Comparison of ENCODE assay signal across 11 cellular contexts in the genomic region with DNA sequence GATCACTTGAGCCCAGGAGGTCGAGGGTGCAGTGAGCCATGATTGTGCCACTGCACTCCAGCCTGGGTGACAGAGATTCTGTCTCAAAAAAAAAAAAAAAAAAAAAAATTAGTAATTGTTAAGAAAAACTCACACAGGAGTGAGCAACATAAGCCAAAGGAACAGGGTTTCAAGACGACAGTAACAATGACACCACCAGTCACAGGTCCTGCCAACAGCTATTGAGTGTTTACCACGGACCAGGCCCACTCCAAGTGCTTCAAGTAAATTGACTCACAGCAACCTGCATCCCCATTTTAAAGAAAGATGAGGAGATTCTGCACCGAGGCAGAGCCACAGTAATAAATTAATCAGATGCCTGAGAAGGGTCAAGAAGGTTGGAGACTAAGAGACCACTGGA.
"Had no signal": no experiment of that assay in that cellular context is flagged by ENCODE, and none has a peak within 500 bp of the region (broad histone marks: within the 10 kb centered on the region; RNA-seq: fewer than 3 reads in every experiment).

No MANE protein-coding gene starts in this region.

- H3K27ac Mint-ChIP-seq: activated CD4-positive, alpha-beta T cell treated with anti-CD3 and anti-CD28 coated beads, Interleukin-2, amount 10 ng/mL, durations not matched to agents 7 days and 5 days; activated naive CD8-positive, alpha-beta T cell; immature natural killer cell; stimulated activated naive B cell treated with anti-CD40 and anti-IgM and Interleukin-4, amounts not matched to agents 10 μg/mL and 1 μg/mL and 100 μg/mL, for 72 hours had no signal

- H3K4me1 ChIP-seq: body of pancreas, pancreas had no signal

- H3K27me3 Mint-ChIP-seq: activated naive CD8-positive, alpha-beta T cell; stimulated activated naive B cell treated with anti-CD40 and anti-IgM and Interleukin-4, amounts not matched to agents 10 μg/mL and 1 μg/mL and 100 μg/mL, for 72 hours had no signal

- H3K4me3 Mint-ChIP-seq: activated CD4-positive, alpha-beta T cell treated with anti-CD3 and anti-CD28 coated beads, Interleukin-2, amount 10 ng/mL, durations not matched to agents 7 days and 5 days; activated naive CD8-positive, alpha-beta T cell; immature natural killer cell; stimulated activated naive B cell treated with anti-CD40 and anti-IgM and Interleukin-4, amounts not matched to agents 10 μg/mL and 1 μg/mL and 100 μg/mL, for 72 hours had no signal

- H3K9me3 ChIP-seq: body of pancreas, heart left ventricle, pancreas, suprapubic skin had no signal

- H3K27ac ChIP-seq: body of pancreas, pancreas, suprapubic skin had no signal

- DNase-seq: activated CD4-positive, alpha-beta T cell treated with anti-CD3 and anti-CD28 coated beads, Interleukin-2, amount 10 ng/mL, durations not matched to agents 7 days and 5 days; effector memory CD4-positive, alpha-beta T cell; immature natural killer cell; pancreas; stimulated activated CD4-positive, alpha-beta T cell treated with anti-CD3 and anti-CD28 coated beads, Interleukin-12 subunit alpha, Interleukin-12 subunit beta, amount 100 ng/mL, for 4 hours; stimulated activated naive B cell treated with anti-CD40 and anti-IgM and Interleukin-4, amounts not matched to agents 10 μg/mL and 1 μg/mL and 100 μg/mL, for 72 hours had no signal

- H3K27me3 ChIP-seq: body of pancreas, heart left ventricle, pancreas, suprapubic skin had no signal

- H3K36me3 Mint-ChIP-seq: activated naive CD8-positive, alpha-beta T cell had no signal

- ATAC-seq: body of pancreas, SK-N-SH treated with all-trans-retinoic acid at 6 μM for 48 hours had no signal

- H3K9me3 Mint-ChIP-seq: activated CD4-positive, alpha-beta T cell treated with anti-CD3 and anti-CD28 coated beads, Interleukin-2, amount 10 ng/mL, durations not matched to agents 7 days and 5 days; immature natural killer cell; stimulated activated naive B cell treated with anti-CD40 and anti-IgM and Interleukin-4, amounts not matched to agents 10 μg/mL and 1 μg/mL and 100 μg/mL, for 72 hours had no signal

- H3K36me3 ChIP-seq: pancreas, suprapubic skin had no signal

- H3K4me3 ChIP-seq: body of pancreas, heart left ventricle, pancreas, suprapubic skin had no signal
